ENCODE assay signal across 1 cellular context in genomic region chr6:85679445-85680123, GRCh38.
TF ChIP-seq lines count a peak whose summit lies in the region.

No MANE protein-coding gene starts in this region.

TF ChIP-seq in Ishikawa, 13 proteins besides CTCF, POLR2A, EP300 and RAD21 (continued from another document):
- TF ChIP-seq, protein P1, sequence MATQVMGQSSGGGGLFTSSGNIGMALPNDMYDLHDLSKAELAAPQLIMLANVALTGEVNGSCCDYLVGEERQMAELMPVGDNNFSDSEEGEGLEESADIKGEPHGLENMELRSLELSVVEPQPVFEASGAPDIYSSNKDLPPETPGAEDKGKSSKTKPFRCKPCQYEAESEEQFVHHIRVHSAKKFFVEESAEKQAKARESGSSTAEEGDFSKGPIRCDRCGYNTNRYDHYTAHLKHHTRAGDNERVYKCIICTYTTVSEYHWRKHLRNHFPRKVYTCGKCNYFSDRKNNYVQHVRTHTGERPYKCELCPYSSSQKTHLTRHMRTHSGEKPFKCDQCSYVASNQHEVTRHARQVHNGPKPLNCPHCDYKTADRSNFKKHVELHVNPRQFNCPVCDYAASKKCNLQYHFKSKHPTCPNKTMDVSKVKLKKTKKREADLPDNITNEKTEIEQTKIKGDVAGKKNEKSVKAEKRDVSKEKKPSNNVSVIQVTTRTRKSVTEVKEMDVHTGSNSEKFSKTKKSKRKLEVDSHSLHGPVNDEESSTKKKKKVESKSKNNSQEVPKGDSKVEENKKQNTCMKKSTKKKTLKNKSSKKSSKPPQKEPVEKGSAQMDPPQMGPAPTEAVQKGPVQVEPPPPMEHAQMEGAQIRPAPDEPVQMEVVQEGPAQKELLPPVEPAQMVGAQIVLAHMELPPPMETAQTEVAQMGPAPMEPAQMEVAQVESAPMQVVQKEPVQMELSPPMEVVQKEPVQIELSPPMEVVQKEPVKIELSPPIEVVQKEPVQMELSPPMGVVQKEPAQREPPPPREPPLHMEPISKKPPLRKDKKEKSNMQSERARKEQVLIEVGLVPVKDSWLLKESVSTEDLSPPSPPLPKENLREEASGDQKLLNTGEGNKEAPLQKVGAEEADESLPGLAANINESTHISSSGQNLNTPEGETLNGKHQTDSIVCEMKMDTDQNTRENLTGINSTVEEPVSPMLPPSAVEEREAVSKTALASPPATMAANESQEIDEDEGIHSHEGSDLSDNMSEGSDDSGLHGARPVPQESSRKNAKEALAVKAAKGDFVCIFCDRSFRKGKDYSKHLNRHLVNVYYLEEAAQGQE (IDR thresholded peaks at IDR 0.05; ENCODE audit: low read depth): no peak
- TF ChIP-seq USF1 (IDR thresholded peaks at IDR 0.05): no peak
- no peak for TF ChIP-seq YY1 (IDR thresholded peaks at IDR 0.05; ENCODE audit: low read depth)
- TF ChIP-seq NFIC (IDR thresholded peaks at IDR 0.05): no peak
- no peak for TF ChIP-seq MAX (IDR thresholded peaks at IDR 0.05)
- TF ChIP-seq ZBTB7A (IDR thresholded peaks at IDR 0.05; ENCODE audit: low read depth): no peak
- no peak for TF ChIP-seq TEAD4 (IDR thresholded peaks at IDR 0.05)
